1 cellular context compared by ENCODE assay signal in the genomic region with DNA sequence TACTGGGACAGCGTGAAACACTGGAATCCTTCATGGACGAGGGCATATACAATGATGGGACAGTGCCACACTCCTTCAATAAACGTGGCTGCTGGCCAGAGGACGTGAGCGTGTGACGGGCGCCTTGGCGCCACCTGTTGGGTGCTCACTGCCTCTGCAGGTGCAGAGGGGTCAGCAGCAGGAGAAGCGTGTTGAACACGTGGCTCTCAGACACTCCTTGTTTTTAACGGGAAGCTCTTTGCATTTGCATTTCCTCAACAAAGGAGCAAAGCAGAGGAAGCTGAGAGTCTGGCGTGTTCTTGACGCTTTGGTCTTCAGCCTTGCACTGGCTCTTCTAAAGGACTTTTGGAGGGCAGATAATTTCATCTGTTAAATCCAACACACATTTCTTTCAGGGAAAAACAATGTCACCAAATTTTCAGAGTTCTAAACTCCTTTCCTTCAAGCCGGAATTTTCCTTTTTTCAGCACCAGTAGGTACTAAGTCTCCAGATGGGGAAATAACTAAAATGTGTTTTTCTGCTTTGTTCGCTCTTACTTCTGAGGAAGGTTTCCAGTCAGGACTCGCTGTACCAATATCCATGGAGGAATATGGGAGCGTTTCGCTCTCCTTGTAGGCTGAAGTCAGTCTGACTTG.
A peak's percentile ranks its signal among the peaks of the same experiment; 100 is the strongest.
TF ChIP-seq lines count a peak whose summit lies in the region.

No MANE protein-coding gene starts in this region.

TF ChIP-seq in GM12878, 131 proteins besides CTCF, POLR2A, EP300 and RAD21 (continued from another document and continues in another):
- peak; percentile 94 for TF ChIP-seq MAX (IDR thresholded peaks at IDR 0.05; ENCODE audit: low read depth, low read length)
- TF ChIP-seq NFXL1 (IDR thresholded peaks at IDR 0.05; ENCODE audit: borderline replicate concordance) = no peak
- no peak for TF ChIP-seq DPF2 (IDR thresholded peaks at IDR 0.05)
- TF ChIP-seq, protein P1, sequence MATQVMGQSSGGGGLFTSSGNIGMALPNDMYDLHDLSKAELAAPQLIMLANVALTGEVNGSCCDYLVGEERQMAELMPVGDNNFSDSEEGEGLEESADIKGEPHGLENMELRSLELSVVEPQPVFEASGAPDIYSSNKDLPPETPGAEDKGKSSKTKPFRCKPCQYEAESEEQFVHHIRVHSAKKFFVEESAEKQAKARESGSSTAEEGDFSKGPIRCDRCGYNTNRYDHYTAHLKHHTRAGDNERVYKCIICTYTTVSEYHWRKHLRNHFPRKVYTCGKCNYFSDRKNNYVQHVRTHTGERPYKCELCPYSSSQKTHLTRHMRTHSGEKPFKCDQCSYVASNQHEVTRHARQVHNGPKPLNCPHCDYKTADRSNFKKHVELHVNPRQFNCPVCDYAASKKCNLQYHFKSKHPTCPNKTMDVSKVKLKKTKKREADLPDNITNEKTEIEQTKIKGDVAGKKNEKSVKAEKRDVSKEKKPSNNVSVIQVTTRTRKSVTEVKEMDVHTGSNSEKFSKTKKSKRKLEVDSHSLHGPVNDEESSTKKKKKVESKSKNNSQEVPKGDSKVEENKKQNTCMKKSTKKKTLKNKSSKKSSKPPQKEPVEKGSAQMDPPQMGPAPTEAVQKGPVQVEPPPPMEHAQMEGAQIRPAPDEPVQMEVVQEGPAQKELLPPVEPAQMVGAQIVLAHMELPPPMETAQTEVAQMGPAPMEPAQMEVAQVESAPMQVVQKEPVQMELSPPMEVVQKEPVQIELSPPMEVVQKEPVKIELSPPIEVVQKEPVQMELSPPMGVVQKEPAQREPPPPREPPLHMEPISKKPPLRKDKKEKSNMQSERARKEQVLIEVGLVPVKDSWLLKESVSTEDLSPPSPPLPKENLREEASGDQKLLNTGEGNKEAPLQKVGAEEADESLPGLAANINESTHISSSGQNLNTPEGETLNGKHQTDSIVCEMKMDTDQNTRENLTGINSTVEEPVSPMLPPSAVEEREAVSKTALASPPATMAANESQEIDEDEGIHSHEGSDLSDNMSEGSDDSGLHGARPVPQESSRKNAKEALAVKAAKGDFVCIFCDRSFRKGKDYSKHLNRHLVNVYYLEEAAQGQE (IDR thresholded peaks at IDR 0.05; ENCODE audit: low read depth, low read length) = no peak
- no peak for TF ChIP-seq RCOR1 (conservative IDR thresholded peaks at IDR 0.05; ENCODE audit: low read depth, low read length)
- no peak for TF ChIP-seq JUNB (IDR thresholded peaks at IDR 0.05)
- TF ChIP-seq, protein P2, sequence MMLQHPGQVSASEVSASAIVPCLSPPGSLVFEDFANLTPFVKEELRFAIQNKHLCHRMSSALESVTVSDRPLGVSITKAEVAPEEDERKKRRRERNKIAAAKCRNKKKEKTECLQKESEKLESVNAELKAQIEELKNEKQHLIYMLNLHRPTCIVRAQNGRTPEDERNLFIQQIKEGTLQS (IDR thresholded peaks at IDR 0.05; ENCODE audit: borderline replicate concordance, extremely low read depth, low read depth, low read length) = no peak
- TF ChIP-seq CBX3 (IDR thresholded peaks at IDR 0.05; ENCODE audit: borderline replicate concordance, low read depth) = no peak
- 0 out of 2 replicates have a peak, but pooled peaks have one; percentile 29 for TF ChIP-seq HCFC1 (IDR thresholded peaks at IDR 0.05; ENCODE audit: low read length)
- no peak for TF ChIP-seq SUPT20H (IDR thresholded peaks at IDR 0.05; ENCODE audit: borderline replicate concordance, control insufficient read depth, low read depth, low read length)
- TF ChIP-seq SMARCA5 (IDR thresholded peaks at IDR 0.05) = no peak
- TF ChIP-seq, protein P3, sequence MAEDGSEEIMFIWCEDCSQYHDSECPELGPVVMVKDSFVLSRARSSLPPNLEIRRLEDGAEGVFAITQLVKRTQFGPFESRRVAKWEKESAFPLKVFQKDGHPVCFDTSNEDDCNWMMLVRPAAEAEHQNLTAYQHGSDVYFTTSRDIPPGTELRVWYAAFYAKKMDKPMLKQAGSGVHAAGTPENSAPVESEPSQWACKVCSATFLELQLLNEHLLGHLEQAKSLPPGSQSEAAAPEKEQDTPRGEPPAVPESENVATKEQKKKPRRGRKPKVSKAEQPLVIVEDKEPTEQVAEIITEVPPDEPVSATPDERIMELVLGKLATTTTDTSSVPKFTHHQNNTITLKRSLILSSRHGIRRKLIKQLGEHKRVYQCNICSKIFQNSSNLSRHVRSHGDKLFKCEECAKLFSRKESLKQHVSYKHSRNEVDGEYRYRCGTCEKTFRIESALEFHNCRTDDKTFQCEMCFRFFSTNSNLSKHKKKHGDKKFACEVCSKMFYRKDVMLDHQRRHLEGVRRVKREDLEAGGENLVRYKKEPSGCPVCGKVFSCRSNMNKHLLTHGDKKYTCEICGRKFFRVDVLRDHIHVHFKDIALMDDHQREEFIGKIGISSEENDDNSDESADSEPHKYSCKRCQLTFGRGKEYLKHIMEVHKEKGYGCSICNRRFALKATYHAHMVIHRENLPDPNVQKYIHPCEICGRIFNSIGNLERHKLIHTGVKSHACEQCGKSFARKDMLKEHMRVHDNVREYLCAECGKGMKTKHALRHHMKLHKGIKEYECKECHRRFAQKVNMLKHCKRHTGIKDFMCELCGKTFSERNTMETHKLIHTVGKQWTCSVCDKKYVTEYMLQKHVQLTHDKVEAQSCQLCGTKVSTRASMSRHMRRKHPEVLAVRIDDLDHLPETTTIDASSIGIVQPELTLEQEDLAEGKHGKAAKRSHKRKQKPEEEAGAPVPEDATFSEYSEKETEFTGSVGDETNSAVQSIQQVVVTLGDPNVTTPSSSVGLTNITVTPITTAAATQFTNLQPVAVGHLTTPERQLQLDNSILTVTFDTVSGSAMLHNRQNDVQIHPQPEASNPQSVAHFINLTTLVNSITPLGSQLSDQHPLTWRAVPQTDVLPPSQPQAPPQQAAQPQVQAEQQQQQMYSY (CRISPR knock-in tag; IDR thresholded peaks at IDR 0.05) = no peak
- TF ChIP-seq TAF1 (IDR thresholded peaks at IDR 0.05; ENCODE audit: borderline replicate concordance, low read depth, low read length) = no peak
- TF ChIP-seq ZBED1 (IDR thresholded peaks at IDR 0.05; ENCODE audit: borderline replicate concordance) = no peak
- TF ChIP-seq KLF5 (IDR thresholded peaks at IDR 0.05; ENCODE audit: partially characterized antibody) = no peak
- TF ChIP-seq GATAD2B (conservative IDR thresholded peaks at IDR 0.05; ENCODE audit: low read depth) = no peak
- TF ChIP-seq IKZF2 (IDR thresholded peaks at IDR 0.05) = 0 out of 4 replicates have a peak, but pooled peaks have one; percentile 14 to 32
- TF ChIP-seq CREB1 (IDR thresholded peaks at IDR 0.05; ENCODE audit: low read depth) = 0 out of 2 replicates have a peak, but pooled peaks have one; percentile 23
- TF ChIP-seq HDAC6 (IDR thresholded peaks at IDR 0.05; ENCODE audit: unreplicated experiment) = no peak
- no peak for TF ChIP-seq CBX5 (IDR thresholded peaks at IDR 0.05; ENCODE audit: low read depth)
- peak; percentile 63 to 77 for TF ChIP-seq BHLHE40 (IDR thresholded peaks at IDR 0.05; ENCODE audit: borderline replicate concordance in 1 of 2, low read depth in 2 of 2, low read length in 1 of 2)
- peak; percentile 49; the same call in 1 of the 2 replicates for TF ChIP-seq ZNF687 (IDR thresholded peaks at IDR 0.05)
- no peak; the same call in 1 of the 2 replicates for TF ChIP-seq RB1 (IDR thresholded peaks at IDR 0.05; ENCODE audit: borderline replicate concordance)
- TF ChIP-seq CEBPZ (IDR thresholded peaks at IDR 0.05; ENCODE audit: low read depth, low read length) = no peak
- TF ChIP-seq, protein P4, sequence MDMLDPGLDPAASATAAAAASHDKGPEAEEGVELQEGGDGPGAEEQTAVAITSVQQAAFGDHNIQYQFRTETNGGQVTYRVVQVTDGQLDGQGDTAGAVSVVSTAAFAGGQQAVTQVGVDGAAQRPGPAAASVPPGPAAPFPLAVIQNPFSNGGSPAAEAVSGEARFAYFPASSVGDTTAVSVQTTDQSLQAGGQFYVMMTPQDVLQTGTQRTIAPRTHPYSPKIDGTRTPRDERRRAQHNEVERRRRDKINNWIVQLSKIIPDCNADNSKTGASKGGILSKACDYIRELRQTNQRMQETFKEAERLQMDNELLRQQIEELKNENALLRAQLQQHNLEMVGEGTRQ (IDR thresholded peaks at IDR 0.05; ENCODE audit: borderline replicate concordance, low read depth, low read length) = peak; percentile 47
- no peak for TF ChIP-seq RELA (IDR thresholded peaks at IDR 0.05; ENCODE audit: borderline replicate concordance, partially characterized antibody)
- TF ChIP-seq, protein P5, sequence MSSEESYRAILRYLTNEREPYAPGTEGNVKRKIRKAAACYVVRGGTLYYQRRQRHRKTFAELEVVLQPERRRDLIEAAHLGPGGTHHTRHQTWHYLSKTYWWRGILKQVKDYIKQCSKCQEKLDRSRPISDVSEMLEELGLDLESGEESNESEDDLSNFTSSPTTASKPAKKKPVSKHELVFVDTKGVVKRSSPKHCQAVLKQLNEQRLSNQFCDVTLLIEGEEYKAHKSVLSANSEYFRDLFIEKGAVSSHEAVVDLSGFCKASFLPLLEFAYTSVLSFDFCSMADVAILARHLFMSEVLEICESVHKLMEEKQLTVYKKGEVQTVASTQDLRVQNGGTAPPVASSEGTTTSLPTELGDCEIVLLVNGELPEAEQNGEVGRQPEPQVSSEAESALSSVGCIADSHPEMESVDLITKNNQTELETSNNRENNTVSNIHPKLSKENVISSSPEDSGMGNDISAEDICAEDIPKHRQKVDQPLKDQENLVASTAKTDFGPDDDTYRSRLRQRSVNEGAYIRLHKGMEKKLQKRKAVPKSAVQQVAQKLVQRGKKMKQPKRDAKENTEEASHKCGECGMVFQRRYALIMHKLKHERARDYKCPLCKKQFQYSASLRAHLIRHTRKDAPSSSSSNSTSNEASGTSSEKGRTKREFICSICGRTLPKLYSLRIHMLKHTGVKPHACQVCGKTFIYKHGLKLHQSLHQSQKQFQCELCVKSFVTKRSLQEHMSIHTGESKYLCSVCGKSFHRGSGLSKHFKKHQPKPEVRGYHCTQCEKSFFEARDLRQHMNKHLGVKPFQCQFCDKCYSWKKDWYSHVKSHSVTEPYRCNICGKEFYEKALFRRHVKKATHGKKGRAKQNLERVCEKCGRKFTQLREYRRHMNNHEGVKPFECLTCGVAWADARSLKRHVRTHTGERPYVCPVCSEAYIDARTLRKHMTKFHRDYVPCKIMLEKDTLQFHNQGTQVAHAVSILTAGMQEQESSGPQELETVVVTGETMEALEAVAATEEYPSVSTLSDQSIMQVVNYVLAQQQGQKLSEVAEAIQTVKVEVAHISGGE (CRISPR knock-in tag; IDR thresholded peaks at IDR 0.05) = no peak
- TF ChIP-seq YY1 (IDR thresholded peaks at IDR 0.05; ENCODE audit: low read depth, low read length) = peak; percentile 70
- TF ChIP-seq, protein P6, sequence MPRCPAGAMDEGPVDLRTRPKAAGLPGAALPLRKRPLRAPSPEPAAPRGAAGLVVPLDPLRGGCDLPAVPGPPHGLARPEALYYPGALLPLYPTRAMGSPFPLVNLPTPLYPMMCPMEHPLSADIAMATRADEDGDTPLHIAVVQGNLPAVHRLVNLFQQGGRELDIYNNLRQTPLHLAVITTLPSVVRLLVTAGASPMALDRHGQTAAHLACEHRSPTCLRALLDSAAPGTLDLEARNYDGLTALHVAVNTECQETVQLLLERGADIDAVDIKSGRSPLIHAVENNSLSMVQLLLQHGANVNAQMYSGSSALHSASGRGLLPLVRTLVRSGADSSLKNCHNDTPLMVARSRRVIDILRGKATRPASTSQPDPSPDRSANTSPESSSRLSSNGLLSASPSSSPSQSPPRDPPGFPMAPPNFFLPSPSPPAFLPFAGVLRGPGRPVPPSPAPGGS (IDR thresholded peaks at IDR 0.05; ENCODE audit: borderline replicate concordance, insufficient read depth, low read depth, low read length, poor library complexity, severe bottlenecking) = no peak
- peak; percentile 79; the same call in 1 of the 2 replicates for TF ChIP-seq RAD51 (IDR thresholded peaks at IDR 0.05)
- TF ChIP-seq KDM1A (IDR thresholded peaks at IDR 0.05; ENCODE audit: borderline replicate concordance) = no peak
- TF ChIP-seq ZNF217 (IDR thresholded peaks at IDR 0.05) = no peak
